In the genomic region with DNA sequence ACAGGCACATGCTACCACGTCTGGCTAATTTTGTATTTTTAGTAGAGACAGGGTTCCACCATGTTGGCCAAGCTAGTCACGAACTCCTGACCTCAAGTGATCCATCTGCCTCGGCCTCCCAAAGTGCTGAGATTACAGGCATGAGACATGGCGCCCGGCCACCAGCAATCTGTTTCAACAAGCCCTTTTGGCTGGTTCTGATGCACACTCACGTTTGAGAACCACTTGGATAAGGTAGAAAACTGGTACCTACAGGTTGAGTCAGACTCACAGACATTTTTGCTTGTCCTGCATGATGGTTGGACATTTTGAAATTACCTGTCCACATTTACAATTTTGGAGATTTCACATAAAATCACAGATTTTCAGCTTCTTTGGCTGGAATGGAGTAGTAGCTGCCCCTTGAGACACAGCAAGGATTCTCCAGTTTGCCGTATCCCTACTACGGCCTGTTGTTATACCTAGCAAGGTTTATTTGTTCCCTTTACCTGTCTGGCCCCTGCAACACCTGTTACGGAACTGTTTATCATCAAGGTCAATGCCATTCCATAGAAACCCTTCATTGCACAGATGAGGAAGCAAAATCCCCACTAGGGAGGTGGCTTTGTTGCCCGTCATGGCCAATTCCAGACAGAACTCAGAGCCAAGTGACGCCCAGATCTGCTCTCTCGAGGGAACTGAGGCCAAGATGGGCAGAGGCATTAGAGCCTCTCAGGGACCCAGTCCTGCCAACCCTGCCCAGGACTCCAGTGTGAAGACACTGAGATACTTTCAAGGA, we compare ENCODE assay signal across 30 cellular contexts.
"Had no signal": no experiment of that assay in that cellular context is flagged by ENCODE, and none has a peak within 500 bp of the region (broad histone marks: within the 10 kb centered on the region; RNA-seq: fewer than 3 reads in every experiment).

No MANE protein-coding gene starts in this region.

- H3K9me3 ChIP-seq: heart left ventricle, neutrophil, ovary, psoas muscle, thyroid gland, upper lobe of left lung, vagina had no signal

- H3K4me3 ChIP-seq: heart left ventricle, ovary, psoas muscle, smooth muscle cell, thyroid gland, upper lobe of left lung, vagina had no signal

- H3K27ac Mint-ChIP-seq: activated CD4-positive, alpha-beta T cell treated with anti-CD3 and anti-CD28 coated beads for 36 hours; activated naive CD4-positive, alpha-beta T cell treated with anti-CD3 and anti-CD28 coated beads, Interleukin-2, amount 50 U/mL, for 72 hours; activated T-cell treated with anti-CD3 and anti-CD28 coated beads, Interleukin-2, amount 50 U/mL, for 72 hours; immature natural killer cell; memory B cell; natural killer cell; stimulated activated memory B cell treated with anti-CD40 and anti-IgM and Interleukin-4, amounts not matched to agents 10 μg/mL and 1 μg/mL and 100 μg/mL, for 72 hours; stimulated activated naive CD8-positive, alpha-beta T cell treated with anti-CD3 and anti-CD28 coated beads, Interleukin-15, amount 100 ng/mL, for 72 hours; T-cell; T-helper 2 cell treated with Interferon-gamma antibody and Interleukin-4, amounts not matched to agents 5 μg/mL and 100 μg/mL, for 36 hours had no signal

- H3K27me3 ChIP-seq: ovary, thyroid gland, upper lobe of left lung, vagina had no signal

- H3K9me3 Mint-ChIP-seq: activated naive CD4-positive, alpha-beta T cell treated with anti-CD3 and anti-CD28 coated beads, Interleukin-2, amount 50 U/mL, for 72 hours; activated T-cell treated with anti-CD3 and anti-CD28 coated beads, Interleukin-2, amount 50 U/mL, for 72 hours; memory B cell; natural killer cell; stimulated activated memory B cell treated with anti-CD40 and anti-IgM and Interleukin-4, amounts not matched to agents 10 μg/mL and 1 μg/mL and 100 μg/mL, for 72 hours; stimulated activated naive CD8-positive, alpha-beta T cell treated with anti-CD3 and anti-CD28 coated beads, Interleukin-15, amount 100 ng/mL, for 72 hours; T-cell; T-helper 2 cell treated with Interferon-gamma antibody and Interleukin-4, amounts not matched to agents 5 μg/mL and 100 μg/mL, for 36 hours had no signal

- H3K4me2 ChIP-seq: smooth muscle cell had no signal

- H3K27me3 Mint-ChIP-seq: stimulated activated naive CD8-positive, alpha-beta T cell treated with anti-CD3 and anti-CD28 coated beads, Interleukin-15, amount 100 ng/mL, for 72 hours had no signal

- ATAC-seq: activated CD4-positive, alpha-beta T cell treated with anti-CD3 and anti-CD28 coated beads for 36 hours; activated naive CD4-positive, alpha-beta T cell treated with anti-CD3 and anti-CD28 coated beads, Interleukin-2, amount 50 U/mL, for 72 hours; activated T-cell treated with anti-CD3 and anti-CD28 coated beads, Interleukin-2, amount 50 U/mL, for 72 hours; heart left ventricle; natural killer cell; psoas muscle; stimulated activated memory B cell treated with anti-CD40 and anti-IgM and Interleukin-4, amounts not matched to agents 10 μg/mL and 1 μg/mL and 100 μg/mL, for 72 hours; stimulated activated naive CD8-positive, alpha-beta T cell treated with anti-CD3 and anti-CD28 coated beads, Interleukin-15, amount 100 ng/mL, for 72 hours; T-cell had no signal

- H3K36me3 ChIP-seq: heart left ventricle, neutrophil, ovary, thyroid gland, upper lobe of left lung, vagina had no signal

- DNase-seq: activated CD4-positive, alpha-beta T cell treated with anti-CD3 and anti-CD28 coated beads for 36 hours; activated CD4-positive, alpha-beta T cell treated with anti-CD3 and anti-CD28 coated beads, Interleukin-2, amount 50 U/mL, for 4 hours; activated CD4-positive, CD25-positive, alpha-beta regulatory T cell; activated naive CD4-positive, alpha-beta T cell; activated T-cell treated with anti-CD3 and anti-CD28 coated beads for 4 hours; activated T-cell treated with anti-CD3 and anti-CD28 coated beads, Interleukin-2, amount 50 U/mL, for 72 hours; dermis blood vessel endothelial cell; effector CD8-positive, alpha-beta T cell; erythroblast; heart left ventricle; hypothalamus; immature natural killer cell; midbrain; natural killer cell; ovary; psoas muscle; stimulated activated CD4-positive, alpha-beta T cell treated with anti-CD3 and anti-CD28 coated beads, Interleukin-1b, Interleukin-23, amount 100 ng/mL, for 48 hours; stimulated activated CD4-positive, alpha-beta T cell treated with anti-CD3 and anti-CD28 coated beads, Interleukin-4, amount 100 ng/mL, for 4 hours; stimulated activated CD8-positive, alpha-beta memory T cell treated with anti-CD3 and anti-CD28 coated beads, Interleukin-4, amount 100 ng/mL, for 48 hours; stimulated activated naive CD8-positive, alpha-beta T cell treated with anti-CD3 and anti-CD28 coated beads, Interleukin-15, amount 100 ng/mL, for 72 hours; T-cell; thyroid gland; upper lobe of left lung had no signal

- H3K36me3 Mint-ChIP-seq: immature natural killer cell; memory B cell; natural killer cell; stimulated activated memory B cell treated with anti-CD40 and anti-IgM and Interleukin-4, amounts not matched to agents 10 μg/mL and 1 μg/mL and 100 μg/mL, for 72 hours; T-cell had no signal

- H3K27ac ChIP-seq: heart left ventricle, neutrophil, ovary, psoas muscle, thyroid gland, upper lobe of left lung, vagina had no signal

- H3K4me3 Mint-ChIP-seq: activated CD4-positive, alpha-beta T cell treated with anti-CD3 and anti-CD28 coated beads for 36 hours; activated T-cell treated with anti-CD3 and anti-CD28 coated beads, Interleukin-2, amount 50 U/mL, for 72 hours; immature natural killer cell; memory B cell; natural killer cell; stimulated activated memory B cell treated with anti-CD40 and anti-IgM and Interleukin-4, amounts not matched to agents 10 μg/mL and 1 μg/mL and 100 μg/mL, for 72 hours; stimulated activated naive CD8-positive, alpha-beta T cell treated with anti-CD3 and anti-CD28 coated beads, Interleukin-15, amount 100 ng/mL, for 72 hours; T-cell; T-helper 2 cell treated with Interferon-gamma antibody and Interleukin-4, amounts not matched to agents 5 μg/mL and 100 μg/mL, for 36 hours had no signal
